ENCODE assay signal across 8 cellular contexts in the genomic region with DNA sequence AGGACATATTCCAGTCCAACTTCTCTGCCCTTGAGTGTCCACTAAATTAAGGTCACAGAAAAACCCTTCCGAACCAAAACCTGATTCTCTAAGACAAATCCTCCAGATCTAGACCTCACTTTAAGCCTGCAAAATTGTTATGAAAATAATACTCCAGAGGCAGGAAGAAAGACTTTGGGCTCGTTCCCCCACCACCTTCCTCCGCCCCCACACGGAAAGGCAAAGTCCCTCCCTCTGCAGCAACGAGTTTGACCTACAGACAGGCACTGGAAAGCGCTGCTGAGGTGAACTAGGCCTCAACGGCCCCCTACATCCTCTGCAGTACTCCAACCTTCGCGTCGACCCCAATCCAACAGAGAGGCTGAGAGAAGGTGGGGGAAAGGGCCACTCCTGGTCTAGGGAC. TPM values are rescaled to one million over a fixed set of nuclear protein-coding genes. Genes with fewer than 3 reads are reported as not detected.
DNase-seq lines count a peak whose midpoint lies in the region; ATAC-seq and TF ChIP-seq lines count a peak whose summit lies in the region.

No MANE protein-coding gene starts in this region.

- peaks cover 39% of the 10 kb centered on the region for H3K36me3 ChIP-seq in PC-9 (ENCODE audit: low read depth)
- H3K36me3 ChIP-seq in uterus: no peaks in the 10 kb centered on the region

- peak overlapping the region; percentile 99 for H2AFZ ChIP-seq in PC-9

- H3K79me2 ChIP-seq in PC-9 (ENCODE audit: low read depth): peaks cover 51% of the 10 kb centered on the region

- peaks cover 3% of the 10 kb centered on the region for H3K9me3 Mint-ChIP-seq in activated naive CD4-positive, alpha-beta T cell treated with anti-CD3 and anti-CD28 coated beads, Interleukin-2, amount 10 ng/mL, durations not matched to agents 7 days and 5 days

- H3K9me3 ChIP-seq in PC-9 (ENCODE audit: insufficient read depth, low read depth) (no peaks in the 10 kb centered on the region), uterus (no peaks in the 10 kb centered on the region)

- H3K9me2 ChIP-seq in PC-9 (ENCODE audit: insufficient read depth): 0 out of 2 replicates have a peak, but pooled peaks cover 3% of the 10 kb centered on the region

- peak overlapping the region; percentile 92 for H3K27ac Mint-ChIP-seq in activated naive CD4-positive, alpha-beta T cell treated with anti-CD3 and anti-CD28 coated beads, Interleukin-2, amount 10 ng/mL, durations not matched to agents 7 days and 5 days

- H4K20me1 ChIP-seq in PC-9 (ENCODE audit: insufficient read depth): peaks cover 18% of the 10 kb centered on the region; the same call in 1 of the 2 replicates

- TF ChIP-seq POLR2A in uterus (IDR thresholded peaks at IDR 0.05): no peak

- CTCF ChIA-PET in PC-9 (lab: Charles Lee): no interaction called here
- CTCF ChIA-PET in activated naive CD4-positive, alpha-beta T cell treated with anti-CD3 and anti-CD28 coated beads, Interleukin-2, amount 10 ng/mL, durations not matched to agents 7 days and 5 days (lab: Charles Lee): no interaction called here

- H3K27ac ChIP-seq in PC-9: peak overlapping the region; percentile 69
- H3K27ac ChIP-seq in uterus: peak overlapping the region; percentile 80 to 87

- peak; percentile 40 for DNase-seq in AG08396 (ENCODE audit: low spot score)
- peak in 1 of 2 experiments; percentile 56 for DNase-seq in PC-9
- peak; percentile 72 for DNase-seq in activated naive CD4-positive, alpha-beta T cell treated with anti-CD3 and anti-CD28 coated beads, Interleukin-2, amount 10 ng/mL, durations not matched to agents 7 days and 5 days
- DNase-seq in Right ventricle myocardium inferior (ENCODE audit: missing footprints): no peak
- peak in 6 of 10 donors; percentile 16 to 83 (median 47) for DNase-seq in posterior cingulate gyrus
- peak in 1 of 2 donors; percentile 26 for DNase-seq in uterus

- H3K36me3 Mint-ChIP-seq in activated naive CD4-positive, alpha-beta T cell treated with anti-CD3 and anti-CD28 coated beads, Interleukin-2, amount 10 ng/mL, durations not matched to agents 7 days and 5 days: peaks cover 35% of the 10 kb centered on the region

- H3K4me1 ChIP-seq in PC-9 (replicated peaks; ENCODE audit: insufficient read depth) (peaks cover 50% of the 10 kb centered on the region), uterus (no peaks in the 10 kb centered on the region)

- peak overlapping the region; percentile 80 for H3K4me3 Mint-ChIP-seq in activated naive CD4-positive, alpha-beta T cell treated with anti-CD3 and anti-CD28 coated beads, Interleukin-2, amount 10 ng/mL, durations not matched to agents 7 days and 5 days

- POLR2A ChIA-PET in PC-9 (lab: Charles Lee; ENCODE audit: unreplicated experiment): no interaction called here

- H3F3A ChIP-seq in PC-9 (ENCODE audit: insufficient read depth, low read depth): peaks cover 39% of the 10 kb centered on the region

- H3K27me3 Mint-ChIP-seq in activated naive CD4-positive, alpha-beta T cell treated with anti-CD3 and anti-CD28 coated beads, Interleukin-2, amount 10 ng/mL, durations not matched to agents 7 days and 5 days: no peaks in the 10 kb centered on the region

- H3K4me1 Mint-ChIP-seq in activated naive CD4-positive, alpha-beta T cell treated with anti-CD3 and anti-CD28 coated beads, Interleukin-2, amount 10 ng/mL, durations not matched to agents 7 days and 5 days: peaks cover 27% of the 10 kb centered on the region

- peak overlapping the region; percentile 87 for H3K4me2 ChIP-seq in PC-9

- H3K4me3 ChIP-seq in PC-9 (peak overlapping the region; percentile 84), uterus (peak overlapping the region; percentile 71 to 90)

- H3K27me3 ChIP-seq in PC-9 (ENCODE audit: insufficient read depth, low read depth) (no peaks in the 10 kb centered on the region), uterus (no peaks in the 10 kb centered on the region)

- BruUV-seq in PC-9 (replicated peaks; lab: Mats Ljungman, UMichigan): no TSS peak

- TF ChIP-seq CTCF in PC-9 (conservative IDR thresholded peaks at IDR 0.05): no peak
- TF ChIP-seq CTCF in uterus (IDR thresholded peaks at IDR 0.05): no peak

- ATAC-seq in GM18907 (IDR thresholded peaks at IDR 0.05; ENCODE audit: unreplicated experiment) (peak; percentile 53), HG03108 (IDR thresholded peaks at IDR 0.05; ENCODE audit: unreplicated experiment) (peak; percentile 35), Right ventricle myocardium inferior (peak; percentile 77)

- intact Hi-C loops in PC-9 (cut with micrococcal nuclease; ENCODE audit: unreplicated experiment) (loop anchor here (1.0 to 10.0 kb wide), 4 partner anchors 12 to 824 kb away; partner anchors contain the start of genes ATF2 and LNPK), Right ventricle myocardium inferior (cut with DNase I) (loop anchor here (1.0 to 5.0 kb wide), 2 partner anchors 12 to 68 kb away; partner anchors contain the start of gene ATF2), posterior cingulate gyrus (cut with DNase I) (no loop called here), uterus (cut with DNase I; ENCODE audit: low total_unique reads) (no loop called here)

RNA-seq across cellular contexts. Expression of gene ATP5MC3, which starts 0.8 kb away (rescaled TPM):
- 450 and 528 TPM in 2 replicates for total RNA-seq in PC-9 (2021)
- 1,232 TPM for total RNA-seq in Right ventricle myocardium inferior
- total RNA-seq in uterus: 10 to 100 TPM; 36.5 to 84.5 (median 61.1) TPM

RNA-seq across cellular contexts. Expression of gene ATF2, which starts 12.7 kb away (rescaled TPM):
- total RNA-seq in PC-9 (2021) (80.9 and 94.5 TPM in 2 replicates), Right ventricle myocardium inferior (27.6 TPM), uterus (100 to 1,000 TPM in 1 of 4 donors, 10 to 100 TPM in 3; 52.3 to 102 (median 79.2) TPM)

Comparison
In these comparisons a context has a peak if more than half of its experiments do, and no peak if none do; other contexts are left out.
1. intact Hi-C loops: an anchor here in PC-9 (1.0 to 10.0 kb wide) and Right ventricle myocardium inferior (1.0 to 5.0 kb wide); none called in posterior cingulate gyrus and uterus.